Comparison of ENCODE assay signal across 1 cellular context in genomic region chr16:2250652-2251280, GRCh38.
TF ChIP-seq lines count a peak whose summit lies in the region.

No MANE protein-coding gene starts in this region.

TF ChIP-seq in GM12878, 131 proteins besides CTCF, POLR2A, EP300 and RAD21:
- TF ChIP-seq SKIL (IDR thresholded peaks at IDR 0.05; ENCODE audit: low read depth, poor library complexity, severe bottlenecking) (peak; percentile 18), POU2F2 (IDR thresholded peaks at IDR 0.05; ENCODE audit: borderline replicate concordance, low read depth, low read length) (no peak), USF2 (IDR thresholded peaks at IDR 0.05; ENCODE audit: borderline replicate concordance, low read depth, low read length) (no peak), NR2C2 (IDR thresholded peaks at IDR 0.05; ENCODE audit: borderline replicate concordance, control insufficient read depth, insufficient read length, low read depth) (no peak), NFYA (IDR thresholded peaks at IDR 0.05; ENCODE audit: borderline replicate concordance, low read depth, low read length) (no peak), NBN (IDR thresholded peaks at IDR 0.05) (0 out of 2 replicates have a peak, but pooled peaks have one; percentile 9), ZBTB40 (IDR thresholded peaks at IDR 0.05; ENCODE audit: borderline replicate concordance) (peak; percentile 46; the same call in 1 of the 2 replicates), ZNF217 (IDR thresholded peaks at IDR 0.05) (no peak)
